1 cellular context compared by ENCODE assay signal in genomic region chr3:45273681-45274515, GRCh38.
TF ChIP-seq lines count a peak whose summit lies in the region.

No MANE protein-coding gene starts in this region.

TF ChIP-seq in K562, 482 proteins besides CTCF, POLR2A, EP300 and RAD21 (continued from another document and continues in another):
- peak; percentile 69 for TF ChIP-seq E2F8 (IDR thresholded peaks at IDR 0.05; ENCODE audit: low read depth, partially characterized antibody)
- no peak for TF ChIP-seq CHD4 (IDR thresholded peaks at IDR 0.05; ENCODE audit: insufficient read depth, insufficient replicate concordance, low read depth, low read length, poor library complexity, severe bottlenecking)
- TF ChIP-seq NCOA1 (IDR thresholded peaks at IDR 0.05; ENCODE audit: low read depth) = peak; percentile 87; the same call in 1 of the 2 replicates
- peak; percentile 99 for TF ChIP-seq MECOM (CRISPR knock-in tag; IDR thresholded peaks at IDR 0.05)
- no peak for TF ChIP-seq ZNF184 (CRISPR knock-in tag; IDR thresholded peaks at IDR 0.05)
- TF ChIP-seq, protein P1, sequence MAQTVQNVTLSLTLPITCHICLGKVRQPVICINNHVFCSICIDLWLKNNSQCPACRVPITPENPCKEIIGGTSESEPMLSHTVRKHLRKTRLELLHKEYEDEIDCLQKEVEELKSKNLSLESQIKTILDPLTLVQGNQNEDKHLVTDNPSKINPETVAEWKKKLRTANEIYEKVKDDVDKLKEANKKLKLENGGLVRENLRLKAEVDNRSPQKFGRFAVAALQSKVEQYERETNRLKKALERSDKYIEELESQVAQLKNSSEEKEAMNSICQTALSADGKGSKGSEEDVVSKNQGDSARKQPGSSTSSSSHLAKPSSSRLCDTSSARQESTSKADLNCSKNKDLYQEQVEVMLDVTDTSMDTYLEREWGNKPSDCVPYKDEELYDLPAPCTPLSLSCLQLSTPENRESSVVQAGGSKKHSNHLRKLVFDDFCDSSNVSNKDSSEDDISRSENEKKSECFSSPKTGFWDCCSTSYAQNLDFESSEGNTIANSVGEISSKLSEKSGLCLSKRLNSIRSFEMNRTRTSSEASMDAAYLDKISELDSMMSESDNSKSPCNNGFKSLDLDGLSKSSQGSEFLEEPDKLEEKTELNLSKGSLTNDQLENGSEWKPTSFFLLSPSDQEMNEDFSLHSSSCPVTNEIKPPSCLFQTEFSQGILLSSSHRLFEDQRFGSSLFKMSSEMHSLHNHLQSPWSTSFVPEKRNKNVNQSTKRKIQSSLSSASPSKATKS (CRISPR knock-in tag; IDR thresholded peaks at IDR 0.05) = no peak
- TF ChIP-seq, protein P2, sequence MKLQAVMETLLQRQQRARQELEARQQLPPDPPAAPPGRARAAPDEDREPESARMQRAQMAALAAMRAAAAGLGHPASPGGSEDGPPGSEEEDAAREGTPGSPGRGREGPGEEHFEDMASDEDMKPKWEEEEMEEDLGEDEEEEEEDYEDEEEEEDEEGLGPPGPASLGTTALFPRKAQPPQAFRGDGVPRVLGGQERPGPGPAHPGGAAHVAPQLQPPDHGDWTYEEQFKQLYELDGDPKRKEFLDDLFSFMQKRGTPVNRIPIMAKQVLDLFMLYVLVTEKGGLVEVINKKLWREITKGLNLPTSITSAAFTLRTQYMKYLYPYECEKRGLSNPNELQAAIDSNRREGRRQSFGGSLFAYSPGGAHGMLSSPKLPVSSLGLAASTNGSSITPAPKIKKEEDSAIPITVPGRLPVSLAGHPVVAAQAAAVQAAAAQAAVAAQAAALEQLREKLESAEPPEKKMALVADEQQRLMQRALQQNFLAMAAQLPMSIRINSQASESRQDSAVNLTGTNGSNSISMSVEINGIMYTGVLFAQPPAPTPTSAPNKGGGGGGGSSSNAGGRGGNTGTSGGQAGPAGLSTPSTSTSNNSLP (IDR thresholded peaks at IDR 0.05; ENCODE audit: borderline replicate concordance, low read depth, low read length) = peak; percentile 54; the same call in 1 of the 2 replicates
- 0 out of 2 replicates have a peak, but pooled peaks have one; percentile 49 for TF ChIP-seq HDAC8 (tag; IDR thresholded peaks at IDR 0.05)
- TF ChIP-seq E4F1 (CRISPR knock-in tag; IDR thresholded peaks at IDR 0.05; ENCODE audit: borderline replicate concordance) = no peak
- no peak for TF ChIP-seq ATF2 (CRISPR knock-in tag; IDR thresholded peaks at IDR 0.05)
- no peak for TF ChIP-seq POU5F1 (IDR thresholded peaks at IDR 0.05; ENCODE audit: borderline replicate concordance, low read depth, low read length, partially characterized antibody)
- peak; percentile 73; the same call in 1 of the 2 replicates for TF ChIP-seq SMAD3 (CRISPR knock-in tag; conservative IDR thresholded peaks at IDR 0.05)
- peak; percentile 80; the same call in 1 of the 2 replicates for TF ChIP-seq JUN (IDR thresholded peaks at IDR 0.05; ENCODE audit: borderline replicate concordance, low read depth, low read length)
- TF ChIP-seq JUN (CRISPR knock-in tag; IDR thresholded peaks at IDR 0.05; ENCODE audit: borderline replicate concordance) = no peak
- TF ChIP-seq KLF6 (CRISPR knock-in tag; IDR thresholded peaks at IDR 0.05; ENCODE audit: borderline replicate concordance) = peak; percentile 28; the same call in 1 of the 2 replicates
- peak; percentile 95 for TF ChIP-seq MEIS2 (IDR thresholded peaks at IDR 0.05; ENCODE audit: partially characterized antibody)
- peak; percentile 48; the same call in 1 of the 2 replicates for TF ChIP-seq ZNF239 (CRISPR knock-in tag; IDR thresholded peaks at IDR 0.05)
- TF ChIP-seq, protein P3, sequence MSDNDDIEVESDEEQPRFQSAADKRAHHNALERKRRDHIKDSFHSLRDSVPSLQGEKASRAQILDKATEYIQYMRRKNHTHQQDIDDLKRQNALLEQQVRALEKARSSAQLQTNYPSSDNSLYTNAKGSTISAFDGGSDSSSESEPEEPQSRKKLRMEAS (CRISPR knock-in tag; IDR thresholded peaks at IDR 0.05) = peak; percentile 28; the same call in 1 of the 2 replicates
- TF ChIP-seq XRCC5 (IDR thresholded peaks at IDR 0.05; ENCODE audit: low read depth, low read length) = no peak
- TF ChIP-seq NCOA2 (IDR thresholded peaks at IDR 0.05; ENCODE audit: partially characterized antibody in 2 of 2) = peak in 1 of 2 experiments; percentile 51
- TF ChIP-seq CEBPB (tag; IDR thresholded peaks at IDR 0.05) = no peak
- TF ChIP-seq ZNF165 (CRISPR knock-in tag; IDR thresholded peaks at IDR 0.05; ENCODE audit: borderline replicate concordance) = no peak
- peak; percentile 99 for TF ChIP-seq ZNF316 (IDR thresholded peaks at IDR 0.05)
- no peak for TF ChIP-seq SMAD2 (IDR thresholded peaks at IDR 0.05; ENCODE audit: low read depth, low read length)
- peak in 1 of 3 experiments; percentile 42 for TF ChIP-seq YY1 (IDR thresholded peaks at IDR 0.05; ENCODE audit: borderline replicate concordance in 1 of 3, control insufficient read depth in 1 of 3, extremely low read depth in 1 of 3, insufficient read depth in 3 of 3, insufficient read length in 1 of 3, insufficient replicate concordance in 2 of 3, low read depth in 1 of 3, low read length in 2 of 3)
- peak; percentile 94 for TF ChIP-seq MTA3 (IDR thresholded peaks at IDR 0.05; ENCODE audit: borderline replicate concordance)
- TF ChIP-seq MED1 (CRISPR knock-in tag; IDR thresholded peaks at IDR 0.05; ENCODE audit: borderline replicate concordance) = no peak
- TF ChIP-seq ZFP91 (CRISPR knock-in tag; IDR thresholded peaks at IDR 0.05) = no peak
- no peak for TF ChIP-seq ATF1 (CRISPR knock-in tag; IDR thresholded peaks at IDR 0.05)
- TF ChIP-seq ATF1 (tag; IDR thresholded peaks at IDR 0.05) = peak; percentile 83
- TF ChIP-seq DACH1 (IDR thresholded peaks at IDR 0.05; ENCODE audit: partially characterized antibody) = peak; percentile 97
- TF ChIP-seq ILF3 (IDR thresholded peaks at IDR 0.05; ENCODE audit: borderline replicate concordance) = no peak
- TF ChIP-seq, protein P4, sequence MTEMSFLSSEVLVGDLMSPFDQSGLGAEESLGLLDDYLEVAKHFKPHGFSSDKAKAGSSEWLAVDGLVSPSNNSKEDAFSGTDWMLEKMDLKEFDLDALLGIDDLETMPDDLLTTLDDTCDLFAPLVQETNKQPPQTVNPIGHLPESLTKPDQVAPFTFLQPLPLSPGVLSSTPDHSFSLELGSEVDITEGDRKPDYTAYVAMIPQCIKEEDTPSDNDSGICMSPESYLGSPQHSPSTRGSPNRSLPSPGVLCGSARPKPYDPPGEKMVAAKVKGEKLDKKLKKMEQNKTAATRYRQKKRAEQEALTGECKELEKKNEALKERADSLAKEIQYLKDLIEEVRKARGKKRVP (CRISPR knock-in tag; IDR thresholded peaks at IDR 0.05) = peak; percentile 37; the same call in 1 of the 2 replicates
- TF ChIP-seq GMEB1 (CRISPR knock-in tag; IDR thresholded peaks at IDR 0.05) = peak; percentile 25; the same call in 1 of the 2 replicates
- peak; percentile 51 for TF ChIP-seq ARHGAP35 (IDR thresholded peaks at IDR 0.05; ENCODE audit: partially characterized antibody)
- TF ChIP-seq, protein P5, sequence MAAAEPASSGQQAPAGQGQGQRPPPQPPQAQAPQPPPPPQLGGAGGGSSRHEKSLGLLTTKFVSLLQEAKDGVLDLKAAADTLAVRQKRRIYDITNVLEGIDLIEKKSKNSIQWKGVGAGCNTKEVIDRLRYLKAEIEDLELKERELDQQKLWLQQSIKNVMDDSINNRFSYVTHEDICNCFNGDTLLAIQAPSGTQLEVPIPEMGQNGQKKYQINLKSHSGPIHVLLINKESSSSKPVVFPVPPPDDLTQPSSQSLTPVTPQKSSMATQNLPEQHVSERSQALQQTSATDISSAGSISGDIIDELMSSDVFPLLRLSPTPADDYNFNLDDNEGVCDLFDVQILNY (CRISPR knock-in tag; IDR thresholded peaks at IDR 0.05) = no peak
- TF ChIP-seq NR2C2 (CRISPR knock-in tag; IDR thresholded peaks at IDR 0.05) = no peak
- TF ChIP-seq NR2C2 (tag; IDR thresholded peaks at IDR 0.05) = peak; percentile 93
- TF ChIP-seq ZBTB9 (CRISPR knock-in tag; IDR thresholded peaks at IDR 0.05) = peak; percentile 65; the same call in 1 of the 2 replicates
- TF ChIP-seq SP2 (IDR thresholded peaks at IDR 0.05; ENCODE audit: extremely low read depth, low read depth, low read length, poor library complexity, severe bottlenecking) = no peak
- TF ChIP-seq EHMT2 (IDR thresholded peaks at IDR 0.05) = peak; percentile 96
- peak; percentile 32 for TF ChIP-seq TAF1 (IDR thresholded peaks at IDR 0.05; ENCODE audit: control insufficient read depth, extremely low read depth, insufficient read depth, low read length, severe bottlenecking)
- TF ChIP-seq CTBP1 (IDR thresholded peaks at IDR 0.05; ENCODE audit: borderline replicate concordance) = peak; percentile 100
- no peak; the same call in 1 of the 2 replicates for TF ChIP-seq ZNF445 (CRISPR knock-in tag; IDR thresholded peaks at IDR 0.05; ENCODE audit: low read depth)
- peak; percentile 69; the same call in 1 of the 2 replicates for TF ChIP-seq CBX5 (IDR thresholded peaks at IDR 0.05; ENCODE audit: borderline replicate concordance, low read depth)
- TF ChIP-seq MTA1 (IDR thresholded peaks at IDR 0.05; ENCODE audit: borderline replicate concordance) = 0 out of 2 replicates have a peak, but pooled peaks have one; percentile 83
- peak; percentile 94 for TF ChIP-seq NUFIP1 (IDR thresholded peaks at IDR 0.05; ENCODE audit: partially characterized antibody)
